In genomic region chr17:27585792-27586191, GRCh38 we compare ENCODE assay signal across 24 cellular contexts. TPM values are rescaled to one million over a fixed set of nuclear protein-coding genes. Genes with fewer than 3 reads are reported as not detected.
DNase-seq lines count a peak whose midpoint lies in the region; ATAC-seq and TF ChIP-seq lines count a peak whose summit lies in the region.
"Had no signal": no experiment of that assay in that cellular context is flagged by ENCODE, and none has a peak within 500 bp of the region (broad histone marks: within the 10 kb centered on the region; RNA-seq: fewer than 3 reads in every experiment).

No MANE protein-coding gene starts in this region.

- H3K18ac ChIP-seq in IMR-90 (ENCODE audit: low read depth, low read length), result peak overlapping the region; percentile 29; the same call in 1 of the 2 replicates

- TF ChIP-seq RAD21 in IMR-90 (IDR thresholded peaks at IDR 0.05; ENCODE audit: low read length), result no peak

- H2BK15ac ChIP-seq in IMR-90 (ENCODE audit: low read depth, low read length), result peak overlapping the region; percentile 84; the same call in 2 of the 3 replicates

- no peaks in the 10 kb centered on the region for H3K27me3 ChIP-seq in IMR-90 (ENCODE audit: control insufficient read depth, insufficient read depth, low read length)
- no peaks in the 10 kb centered on the region for H3K27me3 ChIP-seq in left lung
- H3K27me3 ChIP-seq: spleen had no signal

- no TSS peak for BruUV-seq in IMR-90 (replicated peaks; lab: Mats Ljungman, UMichigan)

- H4K20me1 ChIP-seq in IMR-90 (ENCODE audit: insufficient read depth, low read length), result no peaks in the 10 kb centered on the region

- intact Hi-C loops in IMR-90 (cut with micrococcal nuclease) (no loop called here), left lung (cut with DNase I) (loop anchor here in 1 of 2 donors (10.0 kb wide), 1 partner anchor 61 kb away; no protein-coding TSS in a partner anchor)

- H3K4me3 Mint-ChIP-seq in mesothelial cell of epicardium (no peak overlapping the region), type B pancreatic cell (no peak overlapping the region)
- H3K4me3 Mint-ChIP-seq: activated CD4-positive, alpha-beta T cell treated with anti-CD3 and anti-CD28 coated beads, Interleukin-2, amount 10 ng/mL, durations not matched to agents 24 days and 14 days; activated naive CD4-positive, alpha-beta T cell treated with anti-CD3 and anti-CD28 coated beads for 36 hours; CD8-positive, alpha-beta memory T cell; T-helper 17 cell had no signal

- no peaks in the 10 kb centered on the region for H3K27me3 Mint-ChIP-seq in mesothelial cell of epicardium (ENCODE audit: low read depth)
- H3K27me3 Mint-ChIP-seq in type B pancreatic cell, result no peaks in the 10 kb centered on the region
- H3K27me3 Mint-ChIP-seq: activated CD4-positive, alpha-beta T cell treated with anti-CD3 and anti-CD28 coated beads, Interleukin-2, amount 10 ng/mL, durations not matched to agents 24 days and 14 days; CD8-positive, alpha-beta memory T cell; T-helper 17 cell had no signal

- H3K9me3 Mint-ChIP-seq in mesothelial cell of epicardium, result no peaks in the 10 kb centered on the region
- H3K9me3 Mint-ChIP-seq in type B pancreatic cell, result no peaks in the 10 kb centered on the region
- H3K9me3 Mint-ChIP-seq: activated CD4-positive, alpha-beta T cell treated with anti-CD3 and anti-CD28 coated beads, Interleukin-2, amount 10 ng/mL, durations not matched to agents 24 days and 14 days; activated naive CD4-positive, alpha-beta T cell treated with anti-CD3 and anti-CD28 coated beads for 36 hours; CD8-positive, alpha-beta memory T cell had no signal

- peak overlapping the region; percentile 96 for H2AK5ac ChIP-seq in IMR-90 (ENCODE audit: low read depth, low read length)

- H4K91ac ChIP-seq in IMR-90 (ENCODE audit: insufficient read depth, low read depth, low read length), result peak overlapping the region; percentile 96

- dilution Hi-C loops in IMR-90 (cut with HindIII; ENCODE audit: low sequenced_read_pairs, unreplicated experiment), result no loop called here

- H3K4me1 ChIP-seq in IMR-90 (ENCODE audit: control insufficient read depth, insufficient read depth, low read length), result peaks cover 17% of the 10 kb centered on the region
- H3K4me1 ChIP-seq in left lung, result peaks cover 0 to 6% of the 10 kb centered on the region in 2 donors

- H3K4me3 ChIP-seq in IMR-90 (ENCODE audit: insufficient read depth, low read depth, low read length) (no peak overlapping the region), left lung (no peak overlapping the region)
- H3K4me3 ChIP-seq: spleen had no signal

- ATAC-seq in IMR-90 (ENCODE audit: low read depth) (no peak), omental fat pad (ENCODE audit: low FRiP score) (no peak), left lung (no peak)
- ATAC-seq: stimulated activated naive CD8-positive, alpha-beta T cell treated with anti-CD3 and anti-CD28 coated beads, Interleukin-15, Interleukin-2, amounts not matched to agents 100 U/mL and 50 U/mL, for 24 hours; T-helper 17 cell had no signal

- POLR2A ChIA-PET in IMR-90 (lab: Charles Lee; ENCODE audit: unreplicated experiment), result no interaction called here

- H3K36me3 ChIP-seq in IMR-90 (ENCODE audit: control insufficient read depth, insufficient read depth, low read length) (peaks cover 69% of the 10 kb centered on the region), left lung (peaks cover 0 to 64% of the 10 kb centered on the region in 2 donors)

- no peak overlapping the region for H3K56ac ChIP-seq in IMR-90 (ENCODE audit: extremely low read depth, insufficient read depth, low read length)

- peak overlapping the region; percentile 55 for H2AFZ ChIP-seq in IMR-90 (replicated peaks; ENCODE audit: low read length, poor library complexity)

- DNase-seq in IMR-90 (no peak), mesothelial cell of epicardium (ENCODE audit: low spot score in 2 of 2, unreplicated experiment in 2 of 2) (no peak), type B pancreatic cell (ENCODE audit: extremely low spot score, unreplicated experiment) (no peak), GM13976 (ENCODE audit: low spot score) (no peak), omental fat pad (ENCODE audit: low spot score) (no peak), left lung (no peak)
- DNase-seq: activated CD4-positive, alpha-beta T cell treated with anti-CD3 and anti-CD28 coated beads, Interleukin-2, amount 10 ng/mL, durations not matched to agents 24 days and 14 days; activated naive CD4-positive, alpha-beta T cell treated with anti-CD3 and anti-CD28 coated beads for 36 hours; CD8-positive, alpha-beta memory T cell; dermis blood vessel endothelial cell; DMS53; GOT3; Kasumi-1; kidney glomerular epithelial cell; MV-4-11; NCI-H187; NCI-H526 treated with DMSO at 0.1 percent for 48 hours; nucleus accumbens; spleen; stimulated activated CD4-positive, alpha-beta T cell treated with anti-CD3 and anti-CD28 coated beads, Interleukin-4, amount 100 ng/mL, for 1 hour; stimulated activated naive CD8-positive, alpha-beta T cell treated with anti-CD3 and anti-CD28 coated beads, Interleukin-15, Interleukin-2, amounts not matched to agents 100 U/mL and 50 U/mL, for 24 hours; T-helper 17 cell had no signal

- H3K4me2 ChIP-seq in IMR-90 (ENCODE audit: low read depth, low read length), result no peak overlapping the region

- peaks cover 24% of the 10 kb centered on the region for H3K9me1 ChIP-seq in IMR-90 (ENCODE audit: insufficient read depth, low read length)

- no peak overlapping the region; the same call in 1 of the 2 replicates for H3K9ac ChIP-seq in IMR-90 (ENCODE audit: low read depth, low read length)

- peak overlapping the region; percentile 97 for H2BK120ac ChIP-seq in IMR-90 (ENCODE audit: low read depth, low read length)

- in situ Hi-C loops in IMR-90 (cut with MboI; ENCODE audit: low sequenced_read_pairs), result loop anchor here (5.0 kb wide), 1 partner anchor 128 kb away; the partner anchor contains the start of gene KSR1
- in situ Hi-C loops in GM13976 (cut with MboI; ENCODE audit: low sequenced_read_pairs, unreplicated experiment), result loop anchor here (25.0 kb wide), 1 partner anchor 523 kb away; no protein-coding TSS in a partner anchor

- H3K36me3 Mint-ChIP-seq in mesothelial cell of epicardium, result no peaks in the 10 kb centered on the region
- peaks cover 17% of the 10 kb centered on the region for H3K36me3 Mint-ChIP-seq in type B pancreatic cell

- H3K4me1 Mint-ChIP-seq in mesothelial cell of epicardium (peaks cover 18% of the 10 kb centered on the region), type B pancreatic cell (ENCODE audit: unreplicated experiment) (no peaks in the 10 kb centered on the region)

- H2BK20ac ChIP-seq in IMR-90 (ENCODE audit: low read depth, low read length), result peak overlapping the region; percentile 94

- peaks cover 15 to 73% of the 10 kb centered on the region in 2 experiments; a peak in 3 of 4 replicates for H3K79me1 ChIP-seq in IMR-90 (ENCODE audit: low read depth in 1 of 2, low read length in 2 of 2)

- H3K4ac ChIP-seq in IMR-90 (ENCODE audit: low read depth, low read length), result peak overlapping the region; percentile 92

- peak overlapping the region; percentile 78 for H2BK5ac ChIP-seq in IMR-90 (ENCODE audit: low read depth, low read length, poor library complexity, severe bottlenecking)

- TF ChIP-seq CTCF in IMR-90 (conservative IDR thresholded peaks at IDR 0.05; ENCODE audit: low read depth, low read length) (no peak), mesothelial cell of epicardium (IDR thresholded peaks at IDR 0.05; ENCODE audit: unreplicated experiment) (no peak), type B pancreatic cell (conservative IDR thresholded peaks at IDR 0.05) (no peak), GM13976 (IDR thresholded peaks at IDR 0.05; ENCODE audit: borderline replicate concordance, control extremely low read depth, extremely low read depth, insufficient read depth, missing control alignments) (no peak), omental fat pad (IDR thresholded peaks at IDR 0.05) (no peak), left lung (IDR thresholded peaks at IDR 0.05) (no peak)

- H3K27ac Mint-ChIP-seq in mesothelial cell of epicardium (peak overlapping the region; percentile 78), type B pancreatic cell (peak overlapping the region; percentile 36)
- H3K27ac Mint-ChIP-seq: activated naive CD4-positive, alpha-beta T cell treated with anti-CD3 and anti-CD28 coated beads for 36 hours; T-helper 17 cell had no signal

- H2AK9ac ChIP-seq in IMR-90 (replicated peaks; ENCODE audit: low read depth, low read length, poor library complexity), result peak overlapping the region; percentile 86

- peak overlapping the region; percentile 60 to 79 for H4K8ac ChIP-seq in IMR-90 (ENCODE audit: low read depth in 2 of 2, low read length in 2 of 2)

- H3K9me3 ChIP-seq in IMR-90 (ENCODE audit: control insufficient read depth, insufficient read depth, low read length) (no peaks in the 10 kb centered on the region), left lung (no peaks in the 10 kb centered on the region)
- H3K9me3 ChIP-seq: spleen had no signal

- peak overlapping the region; percentile 38; the same call in 1 of the 2 replicates for H4K5ac ChIP-seq in IMR-90 (ENCODE audit: low read depth, low read length)

- H3K23ac ChIP-seq in IMR-90 (ENCODE audit: low read depth, low read length), result peak overlapping the region; percentile 85; the same call in 1 of the 2 replicates

- CTCF ChIA-PET in IMR-90 (lab: Yijun Ruan, JAX), result interaction anchor here (1.6 kb wide), 1 partner anchor 14 kb away, joined by 6 read pairs; no protein-coding TSS in a partner anchor

- no peak for TF ChIP-seq POLR2A in IMR-90 (IDR thresholded peaks at IDR 0.05; ENCODE audit: low read depth, low read length)

- H3K14ac ChIP-seq in IMR-90 (replicated peaks; ENCODE audit: low read depth, low read length), result peak overlapping the region; percentile 82

- H3K27ac ChIP-seq in IMR-90 (ENCODE audit: insufficient read depth, low read length) (peak overlapping the region; percentile 73), angular gyrus (ENCODE audit: low read depth, low read length) (peak overlapping the region; percentile 12), left lung (no peak overlapping the region)
- H3K27ac ChIP-seq: spleen had no signal

- WGBS in IMR-90 (ENCODE audit: extremely low coverage in 2 of 2, insufficient read length in 1 of 2), 2 experiments, result no CpG with 5 or more reads among the region's 5 CpGs

TF ChIP-seq in IMR-90, 13 proteins besides CTCF, POLR2A, EP300 and RAD21 (continues in another document):
- TF ChIP-seq MAFK (IDR thresholded peaks at IDR 0.05; ENCODE audit: low read depth, low read length) (no peak), BHLHE40 (IDR thresholded peaks at IDR 0.05; ENCODE audit: low read depth, low read length) (no peak), NFE2L2 (IDR thresholded peaks at IDR 0.05; ENCODE audit: low read depth, low read length) (no peak), FOS (IDR thresholded peaks at IDR 0.05; ENCODE audit: low read depth, low read length) (no peak), SMC3 (IDR thresholded peaks at IDR 0.05; ENCODE audit: low read depth, low read length) (no peak)

RNA-seq across cellular contexts. Expression of gene LGALS9, which starts 45.2 kb away (rescaled TPM):
- total RNA-seq in IMR-90 (2012; rRNA removed), result 0.54 and 0.83 TPM in 2 replicates
- 2.5 and 3.7 TPM in 2 replicates for polyA plus RNA-seq in IMR-90 (2012; rRNA removed)
- 1.1 and 2.0 TPM in 2 replicates for polyA plus RNA-seq in IMR-90 (2012; cell fraction: cytosol; rRNA removed)
- 6.8 and 8.6 TPM in 2 replicates for polyA plus RNA-seq in IMR-90 (2012; cell fraction: nucleus; rRNA removed; ENCODE audit: low replicate concordance)
- total RNA-seq in mesothelial cell of epicardium, result 4.4 to 4.8 TPM (median 4.6 TPM) in 3 replicates
- total RNA-seq in type B pancreatic cell (ENCODE audit: low replicate concordance), result 22.5 and 25.3 TPM in 2 replicates
- total RNA-seq in omental fat pad, result 100 to 1,000 TPM in 1 of 4 donors, 10 to 100 TPM in 3; 36.3 to 172 (median 54.3) TPM
- total RNA-seq in left lung, result 100 to 1,000 TPM in 1 of 2 donors, 10 to 100 TPM in 1; 83.3 to 149 TPM
- total RNA-seq: SK-MEL-5 had no signal

Comparison
In these comparisons a context has a peak if more than half of its experiments do, and no peak if none do; other contexts are left out.
1. H3K27ac ChIP-seq: peak in IMR-90 (single experiment) and angular gyrus (single experiment); none in left lung (0 of 2).